12 cellular contexts compared by ENCODE assay signal in genomic region chr11:64232182-64233018, GRCh38. TPM values are rescaled to one million over a fixed set of nuclear protein-coding genes. Genes with fewer than 3 reads are reported as not detected.
DNase-seq lines count a peak whose midpoint lies in the region; ATAC-seq, FAIRE-seq and TF ChIP-seq lines count a peak whose summit lies in the region.
"Had no signal": no experiment of that assay in that cellular context is flagged by ENCODE, and none has a peak within 500 bp of the region (broad histone marks: within the 10 kb centered on the region; RNA-seq: fewer than 3 reads in every experiment).

No MANE protein-coding gene starts in this region.

- H3K27me3 Mint-ChIP-seq in CD8-positive, alpha-beta T cell (ENCODE audit: low read depth) = no peaks in the 10 kb centered on the region
- H3K27me3 Mint-ChIP-seq: stimulated activated naive CD8-positive, alpha-beta T cell treated with anti-CD3 and anti-CD28 coated beads, Interleukin-15, amount 100 ng/mL, for 72 hours had no signal

- H3K4me1 ChIP-seq in CD8-positive, alpha-beta T cell (ENCODE audit: insufficient read depth, low read length) = peaks cover 43% of the 10 kb centered on the region
- peaks cover 67% of the 10 kb centered on the region for H3K4me1 ChIP-seq in HepG2 (ENCODE audit: insufficient read depth, low read length)

- H3K36me3 ChIP-seq in CD8-positive, alpha-beta T cell (ENCODE audit: insufficient read depth, low read length) = no peaks in the 10 kb centered on the region
- H3K36me3 ChIP-seq in HepG2 (replicated peaks in 1 of 2; ENCODE audit: control insufficient read depth in 1 of 2, insufficient read depth in 2 of 2, low read length in 2 of 2) = no peaks in the 10 kb centered on the region

- H3K27ac ChIP-seq in CD8-positive, alpha-beta T cell (ENCODE audit: low read depth, low read length) = no peak overlapping the region
- H3K27ac ChIP-seq in VCaP = peak overlapping the region; percentile 95
- H3K27ac ChIP-seq in HepG2 (ENCODE audit: extremely low read length, insufficient read depth, low read length) = no peak overlapping the region
- H3K27ac ChIP-seq: foreskin keratinocyte, KMS-11 had no signal

- ATAC-seq in CD8-positive, alpha-beta T cell = no peak
- no peak for ATAC-seq in HepG2
- ATAC-seq: body of pancreas; foreskin keratinocyte; stimulated activated naive CD8-positive, alpha-beta T cell treated with anti-CD3 and anti-CD28 coated beads, Interleukin-15, amount 100 ng/mL, for 72 hours had no signal

- intact Hi-C loops in CD8-positive, alpha-beta T cell (cut with DNase I, micrococcal nuclease) = no loop called here
- intact Hi-C loops in HepG2 (cut with micrococcal nuclease; ENCODE audit: unreplicated experiment) = no loop called here

- H3K36me3 Mint-ChIP-seq in CD8-positive, alpha-beta T cell = peaks cover 10% of the 10 kb centered on the region

- BruUV-seq in HepG2 (replicated peaks; lab: Mats Ljungman, UMichigan) = no TSS peak

- H3K27ac Mint-ChIP-seq in CD8-positive, alpha-beta T cell = peak overlapping the region; percentile 64

- 79% methylated on average over 5 of the region's 15 CpGs for WGBS in HepG2 (ENCODE audit: low lambda C conversion rate)

- H3K9ac ChIP-seq in HepG2 (ENCODE audit: insufficient read depth, low read depth, low read length) = 0 out of 2 replicates have a peak overlapping the region, but pooled peaks have one; percentile 3
- H3K9ac ChIP-seq: KMS-11 had no signal

- TF ChIP-seq POLR2A in HepG2 (IDR thresholded peaks at IDR 0.05; ENCODE audit: insufficient read depth in 1 of 2, low read depth in 2 of 2, low read length in 2 of 2) = no peak

- no peaks in the 10 kb centered on the region for H3K9me3 ChIP-seq in CD8-positive, alpha-beta T cell (ENCODE audit: low read length)
- H3K9me3 ChIP-seq in HepG2 (ENCODE audit: low read length) = no peaks in the 10 kb centered on the region
- H3K9me3 ChIP-seq: body of pancreas had no signal

- no peaks in the 10 kb centered on the region for H4K20me1 ChIP-seq in HepG2 (ENCODE audit: insufficient read depth, low read length)

- in situ Hi-C loops in HepG2 (cut with HindIII; ENCODE audit: extremely low pct_ligation_motif_present, low pct_unique_long_range_greater_than_20kb) = no loop called here

- peaks cover 3% of the 10 kb centered on the region for H3K79me2 ChIP-seq in HepG2 (ENCODE audit: insufficient read depth, low read length)

- no peak overlapping the region for H3K4me3 ChIP-seq in CD8-positive, alpha-beta T cell (ENCODE audit: low read depth, low read length)
- peak overlapping the region in 1 of 3 experiments; percentile 50; a peak in 1 of 6 replicates for H3K4me3 ChIP-seq in HepG2 (replicated peaks in 1 of 3; ENCODE audit: insufficient read depth in 1 of 3, low read depth in 2 of 3, low read length in 3 of 3)
- H3K4me3 ChIP-seq: body of pancreas had no signal

- no peak for TF ChIP-seq EP300 in HepG2 (IDR thresholded peaks at IDR 0.05; ENCODE audit: low read depth in 2 of 2, low read length in 2 of 2)
- no peak for TF ChIP-seq EP300 in HepG2 (CRISPR knock-in tag; IDR thresholded peaks at IDR 0.05; ENCODE audit: borderline replicate concordance)

- no peak for TF ChIP-seq CTCF in CD8-positive, alpha-beta T cell (IDR thresholded peaks at IDR 0.05)
- TF ChIP-seq CTCF in VCaP (conservative IDR thresholded peaks at IDR 0.05) (no peak), HepG2 (CRISPR knock-in tag; IDR thresholded peaks at IDR 0.05) (no peak)

- H3K4me2 ChIP-seq in HepG2 (ENCODE audit: low read depth, low read length) = peak overlapping the region; percentile 70; the same call in 1 of the 2 replicates

- CTCF ChIA-PET in CD8-positive, alpha-beta T cell (lab: Charles Lee) = interaction anchor here (0.7 to 20.9 kb wide), 4 partner anchors 18 to 72 kb away, joined by 3 to 263 read pairs (median 6); partner anchors contain the start of gene FERMT3
- CTCF ChIA-PET in HepG2 (lab: Yijun Ruan, JAX; ENCODE audit: low intra/inter-chr PET ratio, low total read pairs) = no interaction called here

- DNase-seq in CD8-positive, alpha-beta T cell = peak in 1 of 7 experiments; percentile 17
- DNase-seq in HepG2 (ENCODE audit: low spot score) (no peak), SHP77 (lab: John Stamatoyannopoulos, UW) (no peak), GOT3 (lab: John Stamatoyannopoulos, UW) (no peak), GF-D8 (lab: John Stamatoyannopoulos, UW) (no peak)
- DNase-seq: activated CD4-positive, alpha-beta T cell treated with anti-CD3 and anti-CD28 coated beads for 4 hours; body of pancreas; foreskin keratinocyte; mammary epithelial cell; stimulated activated naive CD8-positive, alpha-beta T cell treated with anti-CD3 and anti-CD28 coated beads, Interleukin-15, amount 100 ng/mL, for 72 hours had no signal

- POLR2A ChIA-PET in CD8-positive, alpha-beta T cell (lab: Charles Lee) = interaction anchor here (0.6 to 2.7 kb wide), 4 partner anchors 19 to 46 kb away, joined by 3 to 14 read pairs (median 8); partner anchors contain the start of genes FERMT3 and STIP1
- POLR2A ChIA-PET in HepG2 (lab: Yijun Ruan, JAX) = interaction anchor here (0.6 to 2.6 kb wide), 2 partner anchors 9 to 255 kb away, joined by 3 to 8 read pairs (median 3); partner anchors contain the start of gene FKBP2

- no peaks in the 10 kb centered on the region for H3K9me3 Mint-ChIP-seq in CD8-positive, alpha-beta T cell
- H3K9me3 Mint-ChIP-seq: stimulated activated naive CD8-positive, alpha-beta T cell treated with anti-CD3 and anti-CD28 coated beads, Interleukin-15, amount 100 ng/mL, for 72 hours had no signal

- no peak for TF ChIP-seq RAD21 in HepG2 (CRISPR knock-in tag; IDR thresholded peaks at IDR 0.05)

- no peak for FAIRE-seq in HepG2 (lab: Jason Lieb, UNC)

- H2AFZ ChIP-seq in HepG2 (ENCODE audit: low read length) = no peak overlapping the region

- H3K4me1 Mint-ChIP-seq in CD8-positive, alpha-beta T cell (ENCODE audit: low read depth) = peaks cover 44% of the 10 kb centered on the region

- no peaks in the 10 kb centered on the region for H3K27me3 ChIP-seq in CD8-positive, alpha-beta T cell (ENCODE audit: insufficient read depth, low read length)
- no peaks in the 10 kb centered on the region for H3K27me3 ChIP-seq in HepG2 (ENCODE audit: control insufficient read depth in 1 of 2, insufficient read depth in 2 of 2, low read length in 2 of 2)
- H3K27me3 ChIP-seq: body of pancreas, foreskin keratinocyte had no signal

- H3K4me3 Mint-ChIP-seq in CD8-positive, alpha-beta T cell = peak overlapping the region; percentile 76

RNA-seq across cellular contexts. Expression of gene VEGFB, which starts 2.0 kb away (rescaled TPM):
- total RNA-seq in CD8-positive, alpha-beta T cell = 10 to 100 TPM; 33.6 to 40.0 TPM
- 10.1 and 11.3 TPM in 2 replicates for total RNA-seq in HepG2 (2016; rRNA removed; fragmentation: Illumina TruSeq; extraction: Trizol)
- 33.3 and 36.0 TPM in 2 replicates for total RNA-seq in HepG2 (2016; cell fraction: cytosol; rRNA removed; fragmentation: Illumina TruSeq; extraction: Trizol; ENCODE audit: low read depth)
- total RNA-seq in HepG2 (2016; cell fraction: insoluble cytoplasmic fraction; rRNA removed; fragmentation: Illumina TruSeq; extraction: Trizol) = 7.7 and 10.8 TPM in 2 replicates
- 38.1 and 42.4 TPM in 2 replicates for total RNA-seq in HepG2 (2016; cell fraction: membrane; rRNA removed; fragmentation: Illumina TruSeq; extraction: Trizol)
- 6.0 and 7.4 TPM in 2 replicates for total RNA-seq in HepG2 (2016; cell fraction: nucleus; rRNA removed; fragmentation: Illumina TruSeq; extraction: Trizol)
- 9.0 and 10.8 TPM in 2 replicates for polyA plus RNA-seq in HepG2 (2011; rRNA removed)
- 6.4 and 7.2 TPM in 2 replicates for polyA plus RNA-seq in HepG2 (2011; cell fraction: cytosol; rRNA removed)
- polyA plus RNA-seq in HepG2 (2011; cell fraction: nucleus; rRNA removed) = 14.7 and 17.2 TPM in 2 replicates
- polyA plus RNA-seq in HepG2 (2012) = 40.4 and 54.0 TPM in 2 replicates
- polyA plus RNA-seq in HepG2 (2016; cell fraction: cytosol; fragmentation: Illumina TruSeq; extraction: Trizol; ENCODE audit: low read depth) = 75.5 and 81.3 TPM in 2 replicates
- polyA plus RNA-seq in HepG2 (2016; cell fraction: insoluble cytoplasmic fraction; fragmentation: Illumina TruSeq; extraction: Trizol; ENCODE audit: low read depth) = 19.0 and 24.4 TPM in 2 replicates
- polyA plus RNA-seq in HepG2 (2016; cell fraction: membrane; fragmentation: Illumina TruSeq; extraction: Trizol; ENCODE audit: low read depth) = 73.2 and 75.8 TPM in 2 replicates
- polyA plus RNA-seq in HepG2 (2016; cell fraction: nucleus; fragmentation: Illumina TruSeq; extraction: Trizol; ENCODE audit: insufficient read depth, low read depth) = 29.2 and 36.6 TPM in 2 replicates
- polyA minus RNA-seq in HepG2 (2011; rRNA and poly(A)+ RNA removed; ENCODE audit: low replicate concordance) = 8.3 and 8.6 TPM in 2 replicates
- polyA minus RNA-seq in HepG2 (2011; cell fraction: cytosol; rRNA and poly(A)+ RNA removed) = 9.6 and 10.8 TPM in 2 replicates
- 2.8 and 3.7 TPM in 2 replicates for polyA minus RNA-seq in HepG2 (2011; cell fraction: nucleus; rRNA and poly(A)+ RNA removed)

RNA-seq across cellular contexts. Expression of gene DNAJC4, which starts 2.1 kb away (rescaled TPM):
- total RNA-seq in CD8-positive, alpha-beta T cell = 10 to 100 TPM; 33.2 to 36.3 TPM
- total RNA-seq in HepG2 (2016; rRNA removed; fragmentation: Illumina TruSeq; extraction: Trizol) = 7.1 and 10.3 TPM in 2 replicates
- total RNA-seq in HepG2 (2016; cell fraction: cytosol; rRNA removed; fragmentation: Illumina TruSeq; extraction: Trizol; ENCODE audit: low read depth) = 28.3 and 35.6 TPM in 2 replicates
- 6.3 and 10.4 TPM in 2 replicates for total RNA-seq in HepG2 (2016; cell fraction: insoluble cytoplasmic fraction; rRNA removed; fragmentation: Illumina TruSeq; extraction: Trizol)
- 28.1 and 29.9 TPM in 2 replicates for total RNA-seq in HepG2 (2016; cell fraction: membrane; rRNA removed; fragmentation: Illumina TruSeq; extraction: Trizol)
- 5.2 and 8.8 TPM in 2 replicates for total RNA-seq in HepG2 (2016; cell fraction: nucleus; rRNA removed; fragmentation: Illumina TruSeq; extraction: Trizol)
- 60.8 and 70.9 TPM in 2 replicates for polyA plus RNA-seq in HepG2 (2011; rRNA removed)
- polyA plus RNA-seq in HepG2 (2011; cell fraction: cytosol; rRNA removed) = 33.5 and 51.1 TPM in 2 replicates
- 73.5 and 95.2 TPM in 2 replicates for polyA plus RNA-seq in HepG2 (2011; cell fraction: nucleus; rRNA removed)
- polyA plus RNA-seq in HepG2 (2012) = 39.4 and 41.6 TPM in 2 replicates
- 106 and 114 TPM in 2 replicates for polyA plus RNA-seq in HepG2 (2016; cell fraction: cytosol; fragmentation: Illumina TruSeq; extraction: Trizol; ENCODE audit: low read depth)
- 22.4 and 29.3 TPM in 2 replicates for polyA plus RNA-seq in HepG2 (2016; cell fraction: insoluble cytoplasmic fraction; fragmentation: Illumina TruSeq; extraction: Trizol; ENCODE audit: low read depth)
- 95.1 and 103 TPM in 2 replicates for polyA plus RNA-seq in HepG2 (2016; cell fraction: membrane; fragmentation: Illumina TruSeq; extraction: Trizol; ENCODE audit: low read depth)
- 38.2 and 42.5 TPM in 2 replicates for polyA plus RNA-seq in HepG2 (2016; cell fraction: nucleus; fragmentation: Illumina TruSeq; extraction: Trizol; ENCODE audit: insufficient read depth, low read depth)
- polyA minus RNA-seq in HepG2 (2011; rRNA and poly(A)+ RNA removed; ENCODE audit: low replicate concordance) = 22.4 and 24.1 TPM in 2 replicates
- polyA minus RNA-seq in HepG2 (2011; cell fraction: cytosol; rRNA and poly(A)+ RNA removed) = 10.7 and 10.8 TPM in 2 replicates
- 6.1 and 7.1 TPM in 2 replicates for polyA minus RNA-seq in HepG2 (2011; cell fraction: nucleus; rRNA and poly(A)+ RNA removed)

RNA-seq across cellular contexts. Expression of gene NUDT22, which starts 6.3 kb away (rescaled TPM):
- total RNA-seq in CD8-positive, alpha-beta T cell = 10 to 100 TPM; 20.1 to 23.6 TPM
- total RNA-seq in HepG2 (2016; rRNA removed; fragmentation: Illumina TruSeq; extraction: Trizol) = 38.5 and 39.8 TPM in 2 replicates
- 48.7 and 58.7 TPM in 2 replicates for total RNA-seq in HepG2 (2016; cell fraction: cytosol; rRNA removed; fragmentation: Illumina TruSeq; extraction: Trizol; ENCODE audit: low read depth)
- 37.6 and 40.0 TPM in 2 replicates for total RNA-seq in HepG2 (2016; cell fraction: insoluble cytoplasmic fraction; rRNA removed; fragmentation: Illumina TruSeq; extraction: Trizol)
- 48.0 and 62.5 TPM in 2 replicates for total RNA-seq in HepG2 (2016; cell fraction: membrane; rRNA removed; fragmentation: Illumina TruSeq; extraction: Trizol)
- total RNA-seq in HepG2 (2016; cell fraction: nucleus; rRNA removed; fragmentation: Illumina TruSeq; extraction: Trizol) = 18.9 and 27.6 TPM in 2 replicates
- 33.5 and 38.6 TPM in 2 replicates for polyA plus RNA-seq in HepG2 (2011; rRNA removed)
- polyA plus RNA-seq in HepG2 (2011; cell fraction: cytosol; rRNA removed) = 23.8 and 46.2 TPM in 2 replicates
- polyA plus RNA-seq in HepG2 (2011; cell fraction: nucleus; rRNA removed) = 106 and 113 TPM in 2 replicates
- polyA plus RNA-seq in HepG2 (2012) = 14.6 and 20.4 TPM in 2 replicates
- 41.8 and 51.1 TPM in 2 replicates for polyA plus RNA-seq in HepG2 (2016; cell fraction: cytosol; fragmentation: Illumina TruSeq; extraction: Trizol; ENCODE audit: low read depth)
- polyA plus RNA-seq in HepG2 (2016; cell fraction: insoluble cytoplasmic fraction; fragmentation: Illumina TruSeq; extraction: Trizol; ENCODE audit: low read depth) = 30.6 and 31.0 TPM in 2 replicates
- polyA plus RNA-seq in HepG2 (2016; cell fraction: membrane; fragmentation: Illumina TruSeq; extraction: Trizol; ENCODE audit: low read depth) = 38.0 and 47.3 TPM in 2 replicates
- 38.7 and 47.5 TPM in 2 replicates for polyA plus RNA-seq in HepG2 (2016; cell fraction: nucleus; fragmentation: Illumina TruSeq; extraction: Trizol; ENCODE audit: insufficient read depth, low read depth)
- 36.4 and 41.0 TPM in 2 replicates for polyA minus RNA-seq in HepG2 (2011; rRNA and poly(A)+ RNA removed; ENCODE audit: low replicate concordance)
- 15.6 and 16.6 TPM in 2 replicates for polyA minus RNA-seq in HepG2 (2011; cell fraction: cytosol; rRNA and poly(A)+ RNA removed)
- 25.8 and 28.7 TPM in 2 replicates for polyA minus RNA-seq in HepG2 (2011; cell fraction: nucleus; rRNA and poly(A)+ RNA removed)

RNA-seq across cellular contexts. Expression of gene TRPT1, which starts 6.4 kb away (rescaled TPM):
- total RNA-seq in CD8-positive, alpha-beta T cell = 10 to 100 TPM; 12.3 to 14.3 TPM
- total RNA-seq in HepG2 (2016; rRNA removed; fragmentation: Illumina TruSeq; extraction: Trizol) = 21.0 and 24.8 TPM in 2 replicates
- total RNA-seq in HepG2 (2016; cell fraction: cytosol; rRNA removed; fragmentation: Illumina TruSeq; extraction: Trizol; ENCODE audit: low read depth) = 51.8 and 67.6 TPM in 2 replicates
- total RNA-seq in HepG2 (2016; cell fraction: insoluble cytoplasmic fraction; rRNA removed; fragmentation: Illumina TruSeq; extraction: Trizol) = 18.2 and 26.1 TPM in 2 replicates
- 40.6 and 48.2 TPM in 2 replicates for total RNA-seq in HepG2 (2016; cell fraction: membrane; rRNA removed; fragmentation: Illumina TruSeq; extraction: Trizol)
- total RNA-seq in HepG2 (2016; cell fraction: nucleus; rRNA removed; fragmentation: Illumina TruSeq; extraction: Trizol) = 17.4 and 18.2 TPM in 2 replicates
- polyA plus RNA-seq in HepG2 (2011; rRNA removed) = 40.7 and 45.1 TPM in 2 replicates
- polyA plus RNA-seq in HepG2 (2011; cell fraction: cytosol; rRNA removed) = 33.6 and 56.7 TPM in 2 replicates
- 175 and 197 TPM in 2 replicates for polyA plus RNA-seq in HepG2 (2011; cell fraction: nucleus; rRNA removed)
- 24.3 TPM in 2 replicates for polyA plus RNA-seq in HepG2 (2012)
- polyA plus RNA-seq in HepG2 (2016; cell fraction: cytosol; fragmentation: Illumina TruSeq; extraction: Trizol; ENCODE audit: low read depth) = 59.1 and 73.2 TPM in 2 replicates
- polyA plus RNA-seq in HepG2 (2016; cell fraction: insoluble cytoplasmic fraction; fragmentation: Illumina TruSeq; extraction: Trizol; ENCODE audit: low read depth) = 18.0 and 24.7 TPM in 2 replicates
- 41.3 and 42.8 TPM in 2 replicates for polyA plus RNA-seq in HepG2 (2016; cell fraction: membrane; fragmentation: Illumina TruSeq; extraction: Trizol; ENCODE audit: low read depth)
- polyA plus RNA-seq in HepG2 (2016; cell fraction: nucleus; fragmentation: Illumina TruSeq; extraction: Trizol; ENCODE audit: insufficient read depth, low read depth) = 39.3 and 44.3 TPM in 2 replicates
- polyA minus RNA-seq in HepG2 (2011; rRNA and poly(A)+ RNA removed; ENCODE audit: low replicate concordance) = 34.0 and 59.0 TPM in 2 replicates
- 15.5 and 17.8 TPM in 2 replicates for polyA minus RNA-seq in HepG2 (2011; cell fraction: cytosol; rRNA and poly(A)+ RNA removed)
- 14.8 and 16.0 TPM in 2 replicates for polyA minus RNA-seq in HepG2 (2011; cell fraction: nucleus; rRNA and poly(A)+ RNA removed)

RNA-seq across cellular contexts. Expression of gene FKBP2, which starts 8.5 kb away (rescaled TPM):
- 10 to 100 TPM; 19.4 TPM for total RNA-seq in CD8-positive, alpha-beta T cell
- total RNA-seq in HepG2 (2016; rRNA removed; fragmentation: Illumina TruSeq; extraction: Trizol) = 29.4 and 53.3 TPM in 2 replicates
- total RNA-seq in HepG2 (2016; cell fraction: cytosol; rRNA removed; fragmentation: Illumina TruSeq; extraction: Trizol; ENCODE audit: low read depth) = 18.2 and 19.3 TPM in 2 replicates
- 32.3 and 56.4 TPM in 2 replicates for total RNA-seq in HepG2 (2016; cell fraction: insoluble cytoplasmic fraction; rRNA removed; fragmentation: Illumina TruSeq; extraction: Trizol)
- total RNA-seq in HepG2 (2016; cell fraction: membrane; rRNA removed; fragmentation: Illumina TruSeq; extraction: Trizol) = 18.4 and 23.6 TPM in 2 replicates
- total RNA-seq in HepG2 (2016; cell fraction: nucleus; rRNA removed; fragmentation: Illumina TruSeq; extraction: Trizol) = 36.5 and 38.1 TPM in 2 replicates
- 30.1 and 36.0 TPM in 2 replicates for polyA plus RNA-seq in HepG2 (2011; rRNA removed)
- polyA plus RNA-seq in HepG2 (2011; cell fraction: cytosol; rRNA removed) = 43.4 and 54.7 TPM in 2 replicates
- polyA plus RNA-seq in HepG2 (2011; cell fraction: nucleus; rRNA removed) = 26.7 and 33.6 TPM in 2 replicates
- polyA plus RNA-seq in HepG2 (2012) = 49.8 and 55.5 TPM in 2 replicates
- polyA plus RNA-seq in HepG2 (2016; cell fraction: cytosol; fragmentation: Illumina TruSeq; extraction: Trizol; ENCODE audit: low read depth) = 23.8 and 29.7 TPM in 2 replicates
- 44.0 and 46.7 TPM in 2 replicates for polyA plus RNA-seq in HepG2 (2016; cell fraction: insoluble cytoplasmic fraction; fragmentation: Illumina TruSeq; extraction: Trizol; ENCODE audit: low read depth)
- 22.8 and 23.9 TPM in 2 replicates for polyA plus RNA-seq in HepG2 (2016; cell fraction: membrane; fragmentation: Illumina TruSeq; extraction: Trizol; ENCODE audit: low read depth)
- polyA plus RNA-seq in HepG2 (2016; cell fraction: nucleus; fragmentation: Illumina TruSeq; extraction: Trizol; ENCODE audit: insufficient read depth, low read depth) = 104 and 111 TPM in 2 replicates
- polyA minus RNA-seq in HepG2 (2011; rRNA and poly(A)+ RNA removed; ENCODE audit: low replicate concordance) = 21.5 and 47.8 TPM in 2 replicates
- 13.1 and 15.1 TPM in 2 replicates for polyA minus RNA-seq in HepG2 (2011; cell fraction: cytosol; rRNA and poly(A)+ RNA removed)
- 5.5 and 7.8 TPM in 2 replicates for polyA minus RNA-seq in HepG2 (2011; cell fraction: nucleus; rRNA and poly(A)+ RNA removed)
